In the genomic region with DNA sequence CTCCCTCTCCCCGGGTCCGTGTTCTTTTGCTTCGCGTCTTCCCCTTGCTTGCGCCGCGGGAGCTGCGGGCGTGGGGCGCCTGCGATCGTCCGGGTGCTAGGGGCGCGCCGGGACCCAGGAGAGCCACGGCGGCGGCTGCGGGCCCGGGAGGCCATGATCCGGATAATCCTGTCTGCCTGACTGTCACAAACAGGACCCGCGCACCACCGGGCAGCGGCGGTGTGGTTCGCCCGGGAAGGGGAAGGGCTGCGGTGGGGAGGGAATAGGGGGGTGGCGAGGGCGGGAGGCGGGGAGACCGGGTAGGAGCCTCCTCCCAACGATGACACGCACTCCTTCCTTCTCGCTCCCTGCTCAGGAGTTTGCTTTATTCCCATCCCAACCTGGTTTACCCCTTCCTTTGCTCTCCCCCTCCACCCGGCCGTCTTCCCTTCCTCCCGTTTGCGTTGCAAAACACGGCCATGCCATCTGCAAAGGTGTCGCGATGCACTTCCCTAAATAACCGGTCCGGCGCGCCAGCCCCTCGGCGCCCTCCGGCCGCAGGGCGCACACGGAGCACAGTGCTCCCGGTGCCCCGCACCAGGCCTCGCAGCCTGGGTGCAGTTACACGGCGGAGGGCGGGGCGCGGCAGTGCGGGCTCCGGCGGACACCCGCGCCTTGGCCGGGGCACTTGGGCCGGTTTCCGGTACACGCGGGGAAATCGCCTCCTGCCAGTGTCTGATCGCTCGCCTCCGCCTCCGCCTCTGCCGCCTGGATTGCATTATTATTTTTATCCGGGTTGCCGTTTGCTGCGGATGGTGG, we compare ENCODE assay signal across 8 cellular contexts. TPM values are rescaled to one million over a fixed set of nuclear protein-coding genes. Genes with fewer than 3 reads are reported as not detected.
A peak's percentile ranks its signal among the peaks of the same experiment; 100 is the strongest.
DNase-seq lines count a peak whose midpoint lies in the region; ATAC-seq and TF ChIP-seq lines count a peak whose summit lies in the region.

No MANE protein-coding gene starts in this region.

- CTCF ChIA-PET in IMR-90 (lab: Yijun Ruan, JAX) = no interaction called here

- peak overlapping the region; percentile 87 for H3K4me2 ChIP-seq in IMR-90 (ENCODE audit: low read depth, low read length)

- H3K4me1 ChIP-seq in IMR-90 (ENCODE audit: control insufficient read depth, insufficient read depth, low read length) (peaks cover 2% of the 10 kb centered on the region), adipocyte (ENCODE audit: control insufficient read depth, insufficient read depth, low read length) (peaks cover 34% of the 10 kb centered on the region), heart right ventricle (peaks cover 0 to 47% (median 38%) of the 10 kb centered on the region in 9 donors), transverse colon (peaks cover 4 to 42% (median 29%) of the 10 kb centered on the region in 4 donors)

- no peak overlapping the region for H4K5ac ChIP-seq in IMR-90 (ENCODE audit: low read depth, low read length)

- POLR2A ChIA-PET in IMR-90 (lab: Charles Lee; ENCODE audit: unreplicated experiment) = no interaction called here

- DNase-seq in EH (ENCODE audit: low read depth) (peak; percentile 83), IMR-90 (peak; percentile 63), SKM-1 treated with dmso at 0.1 percent for 144 hours (lab: John Stamatoyannopoulos, UW; ENCODE audit: unreplicated experiment) (peak; percentile 69), adipocyte (ENCODE audit: low read depth) (peak; percentile 81), heart right ventricle (peak; percentile 81 to 82), pons (ENCODE audit: low spot score) (peak; percentile 77), transverse colon (peak; percentile 85)

- H3K23ac ChIP-seq in IMR-90 (ENCODE audit: low read depth, low read length) = peak overlapping the region; percentile 64; the same call in 1 of the 2 replicates

- intact Hi-C loops in IMR-90 (cut with micrococcal nuclease) = loop anchor here (5.0 to 10.0 kb wide), 6 partner anchors 71 to 826 kb away; partner anchors contain the start of genes PUM3 and VLDLR
- intact Hi-C loops in heart right ventricle (cut with DNase I) = loop anchor here in 6 of 10 donors (5.0 to 10.0 kb wide), 9 partner anchors 36 to 831 kb away; partner anchors contain the start of gene PUM3 (in 1 of the 6)
- intact Hi-C loops in transverse colon (cut with DNase I; ENCODE audit: low total_unique reads) = loop anchor here (1.0 kb wide), 1 partner anchor 38 kb away; no protein-coding TSS in a partner anchor

- in situ Hi-C loops in IMR-90 (cut with MboI; ENCODE audit: low sequenced_read_pairs) (no loop called here), transverse colon (cut with MboI; ENCODE audit: low pct_ligation_motif_present in 1 of 4, low pct_unique_long_range_greater_than_20kb in 1 of 4, low sequenced_read_pairs in 3 of 4) (no loop called here)

- H2BK20ac ChIP-seq in IMR-90 (ENCODE audit: low read depth, low read length) = no peak overlapping the region

- no peaks in the 10 kb centered on the region for H3K27me3 ChIP-seq in IMR-90 (ENCODE audit: control insufficient read depth, insufficient read depth, low read length)
- no peaks in the 10 kb centered on the region for H3K27me3 ChIP-seq in adipocyte (replicated peaks; ENCODE audit: control insufficient read depth, insufficient read depth, low read length)
- no peaks in the 10 kb centered on the region for H3K27me3 ChIP-seq in heart right ventricle
- peaks cover 3% of the 10 kb centered on the region for H3K27me3 ChIP-seq in transverse colon

- H3K4me3 ChIP-seq in IMR-90 (ENCODE audit: insufficient read depth, low read depth, low read length) (peak overlapping the region; percentile 76), adipocyte (ENCODE audit: low read length) (peak overlapping the region; percentile 98), heart right ventricle (peak overlapping the region; percentile 62 to 97 (median 88)), transverse colon (peak overlapping the region; percentile 49 to 89 (median 83))

- H4K91ac ChIP-seq in IMR-90 (ENCODE audit: insufficient read depth, low read depth, low read length) = peak overlapping the region; percentile 57; the same call in 1 of the 2 replicates

- peak overlapping the region; percentile 76 for H2BK5ac ChIP-seq in IMR-90 (ENCODE audit: low read depth, low read length, poor library complexity, severe bottlenecking)

- no peaks in the 10 kb centered on the region for H3K9me1 ChIP-seq in IMR-90 (ENCODE audit: insufficient read depth, low read length)

- H3K27ac ChIP-seq in IMR-90 (ENCODE audit: insufficient read depth, low read length) = peak overlapping the region; percentile 72
- H3K27ac ChIP-seq in heart right ventricle = peak overlapping the region; percentile 92 to 99 (median 97)
- H3K27ac ChIP-seq in transverse colon = peak overlapping the region; percentile 95 to 99 (median 96)

- BruUV-seq in IMR-90 (replicated peaks; lab: Mats Ljungman, UMichigan) = no TSS peak

- H3K9ac ChIP-seq in IMR-90 (ENCODE audit: low read depth, low read length) (peak overlapping the region; percentile 87), adipocyte (ENCODE audit: low read length) (peak overlapping the region; percentile 93)

- H3K9me3 ChIP-seq in IMR-90 (ENCODE audit: control insufficient read depth, insufficient read depth, low read length) = no peaks in the 10 kb centered on the region
- no peaks in the 10 kb centered on the region for H3K9me3 ChIP-seq in adipocyte (ENCODE audit: control insufficient read depth, low read length)
- no peaks in the 10 kb centered on the region for H3K9me3 ChIP-seq in heart right ventricle
- H3K9me3 ChIP-seq in transverse colon = no peaks in the 10 kb centered on the region

- H3K14ac ChIP-seq in IMR-90 (replicated peaks; ENCODE audit: low read depth, low read length) = peak overlapping the region; percentile 76; the same call in 1 of the 2 replicates

- H4K8ac ChIP-seq in IMR-90 (ENCODE audit: low read depth in 2 of 2, low read length in 2 of 2) = peak overlapping the region; percentile 41 to 56; a peak in 2 of 4 replicates

- H3K18ac ChIP-seq in IMR-90 (ENCODE audit: low read depth, low read length) = no peak overlapping the region; the same call in 1 of the 2 replicates

- 1% methylated on average over 19 of the region's 81 CpGs; no CpG with 5 or more reads in 1 of the 2 experiments for WGBS in IMR-90 (ENCODE audit: extremely low coverage in 2 of 2, insufficient read length in 1 of 2), 2 experiments
- WGBS in heart right ventricle, 2 donors = 0% methylated on average over 77 to 81 of the region's 81 CpGs
- 0% methylated on average over 46 of the region's 81 CpGs; no CpG with 5 or more reads in 1 of the 2 donors for WGBS in transverse colon (ENCODE audit: low coverage in 1 of 2), 2 donors

- no peak for TF ChIP-seq CTCF in IMR-90 (conservative IDR thresholded peaks at IDR 0.05; ENCODE audit: low read depth, low read length)
- peak in 2 of 9 donors; percentile 19 to 21 for TF ChIP-seq CTCF in heart right ventricle (IDR thresholded peaks at IDR 0.05)
- peak in 2 of 5 experiments; percentile 10 to 34 for TF ChIP-seq CTCF in transverse colon (IDR thresholded peaks at IDR 0.05)

- peak overlapping the region; percentile 38; the same call in 1 of the 2 replicates for H3K56ac ChIP-seq in IMR-90 (ENCODE audit: extremely low read depth, insufficient read depth, low read length)

- peak overlapping the region; percentile 97 for H2AFZ ChIP-seq in IMR-90 (replicated peaks; ENCODE audit: low read length, poor library complexity)

- peaks cover 7% of the 10 kb centered on the region for H4K20me1 ChIP-seq in IMR-90 (ENCODE audit: insufficient read depth, low read length)

- peak; percentile 31 for ATAC-seq in IMR-90 (ENCODE audit: low read depth)
- ATAC-seq in heart right ventricle = peak; percentile 43 to 74 (median 52)
- no peak for ATAC-seq in HG03378 (IDR thresholded peaks at IDR 0.05; ENCODE audit: unreplicated experiment)

- TF ChIP-seq EP300 in transverse colon (IDR thresholded peaks at IDR 0.05; ENCODE audit: low read depth) = no peak

- TF ChIP-seq RAD21 in IMR-90 (IDR thresholded peaks at IDR 0.05; ENCODE audit: low read length) = no peak

- TF ChIP-seq POLR2A in IMR-90 (IDR thresholded peaks at IDR 0.05; ENCODE audit: low read depth, low read length) (no peak), transverse colon (IDR thresholded peaks at IDR 0.05) (peak; percentile 85)

- H3K36me3 ChIP-seq in IMR-90 (ENCODE audit: control insufficient read depth, insufficient read depth, low read length) (no peaks in the 10 kb centered on the region), adipocyte (ENCODE audit: control insufficient read depth, insufficient read depth, low read length, severe bottlenecking) (no peaks in the 10 kb centered on the region), heart right ventricle (no peaks in the 10 kb centered on the region), transverse colon (no peaks in the 10 kb centered on the region)

- H3K79me1 ChIP-seq in IMR-90 (ENCODE audit: low read depth in 1 of 2, low read length in 2 of 2) = peaks cover 15 to 21% of the 10 kb centered on the region in 2 experiments

- no peak overlapping the region; the same call in 1 of the 2 replicates for H2BK120ac ChIP-seq in IMR-90 (ENCODE audit: low read depth, low read length)

- 0 out of 2 replicates have a peak overlapping the region, but pooled peaks have one; percentile 2 for H2AK5ac ChIP-seq in IMR-90 (ENCODE audit: low read depth, low read length)

- peak overlapping the region; percentile 90 for H2AK9ac ChIP-seq in IMR-90 (replicated peaks; ENCODE audit: low read depth, low read length, poor library complexity)

- dilution Hi-C loops in IMR-90 (cut with HindIII; ENCODE audit: low sequenced_read_pairs, unreplicated experiment) = loop anchor here (25.0 kb wide), 1 partner anchor 96 kb away; no protein-coding TSS in a partner anchor

- no peak overlapping the region; the same call in 2 of the 3 replicates for H2BK15ac ChIP-seq in IMR-90 (ENCODE audit: low read depth, low read length)

- H3K4ac ChIP-seq in IMR-90 (ENCODE audit: low read depth, low read length) = peak overlapping the region; percentile 56

TF ChIP-seq in IMR-90, 13 proteins besides CTCF, POLR2A, EP300 and RAD21 (continues in another document):
- TF ChIP-seq MAZ (IDR thresholded peaks at IDR 0.05; ENCODE audit: borderline replicate concordance, low read depth, low read length) = peak; percentile 9; the same call in 1 of the 2 replicates

RNA-seq across cellular contexts. Expression of gene SMARCA2, which starts 1.5 kb away (rescaled TPM):
- total RNA-seq in IMR-90 (2012; rRNA removed) (26.7 and 29.2 TPM in 2 replicates), heart right ventricle (100 to 1,000 TPM in 6 of 10 donors, 10 to 100 TPM in 4; 76.1 to 140 (median 114) TPM), transverse colon (100 to 1,000 TPM in 1 of 4 donors, 10 to 100 TPM in 3; 74.8 to 110 (median 92.4) TPM)
- polyA plus RNA-seq in IMR-90 (2012; rRNA removed) (25.3 and 26.5 TPM in 2 replicates), heart right ventricle (10 to 100 TPM; 26.5 to 33.1 TPM)
- polyA plus RNA-seq in IMR-90 (2012; cell fraction: cytosol; rRNA removed) = 14.4 and 14.8 TPM in 2 replicates
- polyA plus RNA-seq in IMR-90 (2012; cell fraction: nucleus; rRNA removed; ENCODE audit: low replicate concordance) = 19.4 and 48.0 TPM in 2 replicates
